ENCODE assay signal across 1 cellular context in the genomic region with DNA sequence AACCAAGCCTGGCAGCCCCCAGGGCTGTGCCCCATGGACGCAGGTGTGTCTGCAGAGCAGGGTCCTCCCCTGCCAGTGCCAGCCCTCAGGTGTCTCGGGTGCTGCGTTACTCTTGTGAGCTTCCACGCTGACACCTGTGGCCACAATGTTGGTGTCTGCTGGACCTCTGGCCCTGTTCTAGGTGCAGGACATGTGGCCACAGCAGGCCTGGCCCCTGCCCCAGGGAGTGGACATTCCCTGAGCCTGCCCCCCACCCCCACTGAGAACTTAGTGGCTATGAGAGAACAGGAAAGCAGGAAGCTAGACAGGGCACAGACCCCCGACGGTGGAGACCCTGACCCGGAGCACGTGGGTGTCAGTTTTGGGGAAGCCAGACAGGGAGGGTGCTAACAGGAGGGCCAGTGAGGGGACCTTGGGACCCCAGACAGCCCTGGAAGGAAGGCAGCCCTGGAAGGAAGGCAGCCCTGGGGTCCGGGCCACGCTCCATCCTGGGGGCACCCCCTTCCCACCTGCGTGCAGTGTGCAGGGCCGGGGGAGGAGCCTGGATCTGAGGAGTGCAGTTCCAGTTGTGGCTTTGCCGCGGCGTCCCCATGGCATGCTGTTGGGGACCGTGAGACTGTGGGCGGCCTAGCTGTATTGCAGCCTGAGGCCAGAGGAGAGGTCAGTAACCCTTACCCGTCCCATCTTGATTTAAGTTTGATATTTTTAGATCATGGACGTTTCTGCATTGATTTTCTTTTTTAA.
A peak's percentile ranks its signal among the peaks of the same experiment; 100 is the strongest.
TF ChIP-seq lines count a peak whose summit lies in the region.

No MANE protein-coding gene starts in this region.

TF ChIP-seq in HepG2, 621 proteins besides CTCF, POLR2A, EP300 and RAD21 (continued from another document and continues in another):
- TF ChIP-seq, protein P1, sequence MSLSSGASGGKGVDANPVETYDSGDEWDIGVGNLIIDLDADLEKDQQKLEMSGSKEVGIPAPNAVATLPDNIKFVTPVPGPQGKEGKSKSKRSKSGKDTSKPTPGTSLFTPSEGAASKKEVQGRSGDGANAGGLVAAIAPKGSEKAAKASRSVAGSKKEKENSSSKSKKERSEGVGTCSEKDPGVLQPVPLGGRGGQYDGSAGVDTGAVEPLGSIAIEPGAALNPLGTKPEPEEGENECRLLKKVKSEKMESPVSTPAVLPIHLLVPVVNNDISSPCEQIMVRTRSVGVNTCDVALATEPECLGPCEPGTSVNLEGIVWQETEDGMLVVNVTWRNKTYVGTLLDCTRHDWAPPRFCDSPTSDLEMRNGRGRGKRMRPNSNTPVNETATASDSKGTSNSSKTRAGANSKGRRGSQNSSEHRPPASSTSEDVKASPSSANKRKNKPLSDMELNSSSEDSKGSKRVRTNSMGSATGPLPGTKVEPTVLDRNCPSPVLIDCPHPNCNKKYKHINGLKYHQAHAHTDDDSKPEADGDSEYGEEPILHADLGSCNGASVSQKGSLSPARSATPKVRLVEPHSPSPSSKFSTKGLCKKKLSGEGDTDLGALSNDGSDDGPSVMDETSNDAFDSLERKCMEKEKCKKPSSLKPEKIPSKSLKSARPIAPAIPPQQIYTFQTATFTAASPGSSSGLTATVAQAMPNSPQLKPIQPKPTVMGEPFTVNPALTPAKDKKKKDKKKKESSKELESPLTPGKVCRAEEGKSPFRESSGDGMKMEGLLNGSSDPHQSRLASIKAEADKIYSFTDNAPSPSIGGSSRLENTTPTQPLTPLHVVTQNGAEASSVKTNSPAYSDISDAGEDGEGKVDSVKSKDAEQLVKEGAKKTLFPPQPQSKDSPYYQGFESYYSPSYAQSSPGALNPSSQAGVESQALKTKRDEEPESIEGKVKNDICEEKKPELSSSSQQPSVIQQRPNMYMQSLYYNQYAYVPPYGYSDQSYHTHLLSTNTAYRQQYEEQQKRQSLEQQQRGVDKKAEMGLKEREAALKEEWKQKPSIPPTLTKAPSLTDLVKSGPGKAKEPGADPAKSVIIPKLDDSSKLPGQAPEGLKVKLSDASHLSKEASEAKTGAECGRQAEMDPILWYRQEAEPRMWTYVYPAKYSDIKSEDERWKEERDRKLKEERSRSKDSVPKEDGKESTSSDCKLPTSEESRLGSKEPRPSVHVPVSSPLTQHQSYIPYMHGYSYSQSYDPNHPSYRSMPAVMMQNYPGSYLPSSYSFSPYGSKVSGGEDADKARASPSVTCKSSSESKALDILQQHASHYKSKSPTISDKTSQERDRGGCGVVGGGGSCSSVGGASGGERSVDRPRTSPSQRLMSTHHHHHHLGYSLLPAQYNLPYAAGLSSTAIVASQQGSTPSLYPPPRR (CRISPR knock-in tag; IDR thresholded peaks at IDR 0.05; ENCODE audit: borderline replicate concordance), result peak; percentile 40; the same call in 1 of the 2 replicates
- 0 out of 2 replicates have a peak, but pooled peaks have one; percentile 9 for TF ChIP-seq ZNF260 (CRISPR knock-in tag; IDR thresholded peaks at IDR 0.05; ENCODE audit: borderline replicate concordance, low read depth)
- TF ChIP-seq, protein P2, sequence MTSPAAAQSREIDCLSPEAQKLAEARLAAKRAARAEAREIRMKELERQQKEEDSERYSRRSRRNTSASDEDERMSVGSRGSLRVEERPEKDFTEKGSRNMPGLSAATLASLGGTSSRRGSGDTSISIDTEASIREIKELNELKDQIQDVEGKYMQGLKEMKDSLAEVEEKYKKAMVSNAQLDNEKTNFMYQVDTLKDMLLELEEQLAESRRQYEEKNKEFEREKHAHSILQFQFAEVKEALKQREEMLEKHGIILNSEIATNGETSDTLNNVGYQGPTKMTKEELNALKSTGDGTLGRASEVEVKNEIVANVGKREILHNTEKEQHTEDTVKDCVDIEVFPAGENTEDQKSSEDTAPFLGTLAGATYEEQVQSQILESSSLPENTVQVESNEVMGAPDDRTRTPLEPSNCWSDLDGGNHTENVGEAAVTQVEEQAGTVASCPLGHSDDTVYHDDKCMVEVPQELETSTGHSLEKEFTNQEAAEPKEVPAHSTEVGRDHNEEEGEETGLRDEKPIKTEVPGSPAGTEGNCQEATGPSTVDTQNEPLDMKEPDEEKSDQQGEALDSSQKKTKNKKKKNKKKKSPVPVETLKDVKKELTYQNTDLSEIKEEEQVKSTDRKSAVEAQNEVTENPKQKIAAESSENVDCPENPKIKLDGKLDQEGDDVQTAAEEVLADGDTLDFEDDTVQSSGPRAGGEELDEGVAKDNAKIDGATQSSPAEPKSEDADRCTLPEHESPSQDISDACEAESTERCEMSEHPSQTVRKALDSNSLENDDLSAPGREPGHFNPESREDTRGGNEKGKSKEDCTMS (CRISPR knock-in tag; conservative IDR thresholded peaks at IDR 0.05), result no peak
- TF ChIP-seq CHD4 (IDR thresholded peaks at IDR 0.05; ENCODE audit: borderline replicate concordance, low read length), result no peak
- peak; percentile 41; the same call in 1 of the 2 replicates for TF ChIP-seq ZFY (CRISPR knock-in tag; IDR thresholded peaks at IDR 0.05)
- no peak for TF ChIP-seq RNF2 (conservative IDR thresholded peaks at IDR 0.05; ENCODE audit: low read depth)
- TF ChIP-seq ZNF775 (CRISPR knock-in tag; IDR thresholded peaks at IDR 0.05; ENCODE audit: borderline replicate concordance), result 0 out of 2 replicates have a peak, but pooled peaks have one; percentile 13
- no peak for TF ChIP-seq HNRNPL (IDR thresholded peaks at IDR 0.05; ENCODE audit: low read depth, low read length)
- TF ChIP-seq, protein P3, sequence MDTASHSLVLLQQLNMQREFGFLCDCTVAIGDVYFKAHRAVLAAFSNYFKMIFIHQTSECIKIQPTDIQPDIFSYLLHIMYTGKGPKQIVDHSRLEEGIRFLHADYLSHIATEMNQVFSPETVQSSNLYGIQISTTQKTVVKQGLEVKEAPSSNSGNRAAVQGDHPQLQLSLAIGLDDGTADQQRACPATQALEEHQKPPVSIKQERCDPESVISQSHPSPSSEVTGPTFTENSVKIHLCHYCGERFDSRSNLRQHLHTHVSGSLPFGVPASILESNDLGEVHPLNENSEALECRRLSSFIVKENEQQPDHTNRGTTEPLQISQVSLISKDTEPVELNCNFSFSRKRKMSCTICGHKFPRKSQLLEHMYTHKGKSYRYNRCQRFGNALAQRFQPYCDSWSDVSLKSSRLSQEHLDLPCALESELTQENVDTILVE (CRISPR knock-in tag; IDR thresholded peaks at IDR 0.05), result no peak
- TF ChIP-seq ZNF30 (CRISPR knock-in tag; IDR thresholded peaks at IDR 0.05), result no peak
- peak; percentile 76 for TF ChIP-seq ZNF777 (CRISPR knock-in tag; IDR thresholded peaks at IDR 0.05)
- no peak for TF ChIP-seq ZNF749 (CRISPR knock-in tag; IDR thresholded peaks at IDR 0.05; ENCODE audit: borderline replicate concordance)
- no peak for TF ChIP-seq ZNF772 (CRISPR knock-in tag; IDR thresholded peaks at IDR 0.05)
- TF ChIP-seq PAWR (CRISPR knock-in tag; IDR thresholded peaks at IDR 0.05; ENCODE audit: borderline replicate concordance), result no peak
- no peak for TF ChIP-seq ZNF331 (CRISPR knock-in tag; IDR thresholded peaks at IDR 0.05)
- no peak for TF ChIP-seq BHLHE40 (IDR thresholded peaks at IDR 0.05; ENCODE audit: low read length)
- TF ChIP-seq, protein P4, sequence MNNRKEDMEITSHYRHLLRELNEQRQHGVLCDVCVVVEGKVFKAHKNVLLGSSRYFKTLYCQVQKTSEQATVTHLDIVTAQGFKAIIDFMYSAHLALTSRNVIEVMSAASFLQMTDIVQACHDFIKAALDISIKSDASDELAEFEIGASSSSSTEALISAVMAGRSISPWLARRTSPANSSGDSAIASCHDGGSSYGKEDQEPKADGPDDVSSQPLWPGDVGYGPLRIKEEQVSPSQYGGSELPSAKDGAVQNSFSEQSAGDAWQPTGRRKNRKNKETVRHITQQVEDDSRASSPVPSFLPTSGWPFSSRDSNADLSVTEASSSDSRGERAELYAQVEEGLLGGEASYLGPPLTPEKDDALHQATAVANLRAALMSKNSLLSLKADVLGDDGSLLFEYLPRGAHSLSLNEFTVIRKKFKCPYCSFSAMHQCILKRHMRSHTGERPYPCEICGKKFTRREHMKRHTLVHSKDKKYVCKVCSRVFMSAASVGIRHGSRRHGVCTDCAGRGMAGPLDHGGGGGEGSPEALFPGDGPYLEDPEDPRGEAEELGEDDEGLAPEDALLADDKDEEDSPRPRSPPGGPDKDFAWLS (CRISPR knock-in tag; IDR thresholded peaks at IDR 0.05; ENCODE audit: borderline replicate concordance), result 0 out of 2 replicates have a peak, but pooled peaks have one; percentile 60
- no peak for TF ChIP-seq EZH2 (conservative IDR thresholded peaks at IDR 0.05; ENCODE audit: low read depth, low read length)
- no peak for TF ChIP-seq JUND (CRISPR knock-in tag; IDR thresholded peaks at IDR 0.05)
- no peak for TF ChIP-seq IRF2 (CRISPR knock-in tag; IDR thresholded peaks at IDR 0.05)
- no peak for TF ChIP-seq ZNF337 (CRISPR knock-in tag; IDR thresholded peaks at IDR 0.05; ENCODE audit: borderline replicate concordance, low read depth)
- no peak for TF ChIP-seq SNRNP70 (IDR thresholded peaks at IDR 0.05; ENCODE audit: low read depth, low read length)
- no peak for TF ChIP-seq HHEX (CRISPR knock-in tag; IDR thresholded peaks at IDR 0.05)
- no peak for TF ChIP-seq ZNF615 (CRISPR knock-in tag; IDR thresholded peaks at IDR 0.05; ENCODE audit: borderline replicate concordance)
- TF ChIP-seq ZNF343 (CRISPR knock-in tag; IDR thresholded peaks at IDR 0.05), result peak; percentile 74; the same call in 1 of the 2 replicates
- peak; percentile 67; the same call in 1 of the 2 replicates for TF ChIP-seq EED (CRISPR knock-in tag; IDR thresholded peaks at IDR 0.05)
- TF ChIP-seq, protein P5, sequence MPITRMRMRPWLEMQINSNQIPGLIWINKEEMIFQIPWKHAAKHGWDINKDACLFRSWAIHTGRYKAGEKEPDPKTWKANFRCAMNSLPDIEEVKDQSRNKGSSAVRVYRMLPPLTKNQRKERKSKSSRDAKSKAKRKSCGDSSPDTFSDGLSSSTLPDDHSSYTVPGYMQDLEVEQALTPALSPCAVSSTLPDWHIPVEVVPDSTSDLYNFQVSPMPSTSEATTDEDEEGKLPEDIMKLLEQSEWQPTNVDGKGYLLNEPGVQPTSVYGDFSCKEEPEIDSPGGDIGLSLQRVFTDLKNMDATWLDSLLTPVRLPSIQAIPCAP (CRISPR knock-in tag; IDR thresholded peaks at IDR 0.05; ENCODE audit: low read depth), result no peak
- no peak for TF ChIP-seq ZFAT (CRISPR knock-in tag; conservative IDR thresholded peaks at IDR 0.05)
- peak; percentile 36; the same call in 1 of the 2 replicates for TF ChIP-seq TAF1 (CRISPR knock-in tag; IDR thresholded peaks at IDR 0.05)
- TF ChIP-seq PRMT3 (CRISPR knock-in tag; IDR thresholded peaks at IDR 0.05; ENCODE audit: borderline replicate concordance, low read depth), result no peak
- TF ChIP-seq NR2F1 (CRISPR knock-in tag; IDR thresholded peaks at IDR 0.05), result no peak
- TF ChIP-seq, protein P6, sequence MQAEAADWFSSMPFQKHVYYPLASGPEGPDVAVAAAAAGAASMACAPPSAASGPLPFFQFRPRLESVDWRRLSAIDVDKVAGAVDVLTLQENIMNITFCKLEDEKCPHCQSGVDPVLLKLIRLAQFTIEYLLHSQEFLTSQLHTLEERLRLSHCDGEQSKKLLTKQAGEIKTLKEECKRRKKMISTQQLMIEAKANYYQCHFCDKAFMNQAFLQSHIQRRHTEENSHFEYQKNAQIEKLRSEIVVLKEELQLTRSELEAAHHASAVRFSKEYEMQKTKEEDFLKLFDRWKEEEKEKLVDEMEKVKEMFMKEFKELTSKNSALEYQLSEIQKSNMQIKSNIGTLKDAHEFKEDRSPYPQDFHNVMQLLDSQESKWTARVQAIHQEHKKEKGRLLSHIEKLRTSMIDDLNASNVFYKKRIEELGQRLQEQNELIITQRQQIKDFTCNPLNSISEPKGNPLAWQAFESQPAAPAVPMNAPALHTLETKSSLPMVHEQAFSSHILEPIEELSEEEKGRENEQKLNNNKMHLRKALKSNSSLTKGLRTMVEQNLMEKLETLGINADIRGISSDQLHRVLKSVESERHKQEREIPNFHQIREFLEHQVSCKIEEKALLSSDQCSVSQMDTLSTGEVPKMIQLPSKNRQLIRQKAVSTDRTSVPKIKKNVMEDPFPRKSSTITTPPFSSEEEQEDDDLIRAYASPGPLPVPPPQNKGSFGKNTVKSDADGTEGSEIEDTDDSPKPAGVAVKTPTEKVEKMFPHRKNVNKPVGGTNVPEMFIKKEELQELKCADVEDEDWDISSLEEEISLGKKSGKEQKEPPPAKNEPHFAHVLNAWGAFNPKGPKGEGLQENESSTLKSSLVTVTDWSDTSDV (CRISPR knock-in tag; IDR thresholded peaks at IDR 0.05), result no peak
- 0 out of 2 replicates have a peak, but pooled peaks have one; percentile 12 for TF ChIP-seq GTF3A (CRISPR knock-in tag; conservative IDR thresholded peaks at IDR 0.05)
- TF ChIP-seq AGO2 (optimal IDR thresholded peaks at IDR 0.05; ENCODE audit: low read depth, low read length), result no peak
- no peak for TF ChIP-seq YY1 (IDR thresholded peaks at IDR 0.05; ENCODE audit: insufficient read depth, insufficient replicate concordance, low read depth, low read length)
- 0 out of 2 replicates have a peak, but pooled peaks have one; percentile 34 for TF ChIP-seq ZNF782 (CRISPR knock-in tag; IDR thresholded peaks at IDR 0.05; ENCODE audit: borderline replicate concordance)
- no peak for TF ChIP-seq MBNL3 (CRISPR knock-in tag; conservative IDR thresholded peaks at IDR 0.05)
- TF ChIP-seq KAT2B (IDR thresholded peaks at IDR 0.05; ENCODE audit: borderline replicate concordance, low read depth, low read length), result no peak
- TF ChIP-seq, protein P7, sequence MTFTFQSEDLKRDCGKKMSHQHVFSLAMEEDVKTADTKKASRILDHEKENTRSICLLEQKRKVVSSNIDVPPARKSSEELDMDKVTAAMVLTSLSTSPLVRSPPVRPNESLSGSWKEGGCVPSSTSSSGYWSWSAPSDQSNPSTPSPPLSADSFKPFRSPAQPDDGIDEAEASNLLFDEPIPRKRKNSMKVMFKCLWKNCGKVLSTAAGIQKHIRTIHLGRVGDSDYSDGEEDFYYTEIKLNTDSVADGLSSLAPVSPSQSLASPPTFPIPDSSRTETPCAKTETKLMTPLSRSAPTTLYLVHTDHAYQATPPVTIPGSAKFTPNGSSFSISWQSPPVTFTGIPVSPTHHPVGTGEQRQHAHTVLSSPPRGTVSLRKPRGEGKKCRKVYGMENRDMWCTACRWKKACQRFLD (CRISPR knock-in tag; IDR thresholded peaks at IDR 0.05; ENCODE audit: borderline replicate concordance), result 0 out of 2 replicates have a peak, but pooled peaks have one; percentile 58
- no peak for TF ChIP-seq NFIB (CRISPR knock-in tag; IDR thresholded peaks at IDR 0.05; ENCODE audit: borderline replicate concordance)
- no peak for TF ChIP-seq CCDC6 (CRISPR knock-in tag; IDR thresholded peaks at IDR 0.05)
- 0 out of 2 replicates have a peak, but pooled peaks have one; percentile 12 for TF ChIP-seq ZIK1 (CRISPR knock-in tag; IDR thresholded peaks at IDR 0.05; ENCODE audit: borderline replicate concordance, low read depth)
- TF ChIP-seq SNAI1 (CRISPR knock-in tag; IDR thresholded peaks at IDR 0.05; ENCODE audit: borderline replicate concordance), result no peak
- TF ChIP-seq RARG (CRISPR knock-in tag; IDR thresholded peaks at IDR 0.05; ENCODE audit: low read depth), result no peak
- no peak for TF ChIP-seq TOE1 (CRISPR knock-in tag; IDR thresholded peaks at IDR 0.05)
- TF ChIP-seq SP140L (CRISPR knock-in tag; IDR thresholded peaks at IDR 0.05; ENCODE audit: borderline replicate concordance), result no peak
- TF ChIP-seq SALL2 (CRISPR knock-in tag; IDR thresholded peaks at IDR 0.05), result no peak
- no peak for TF ChIP-seq ESRRA (CRISPR knock-in tag; IDR thresholded peaks at IDR 0.05; ENCODE audit: low read depth)
- no peak for TF ChIP-seq ZNF441 (CRISPR knock-in tag; IDR thresholded peaks at IDR 0.05; ENCODE audit: borderline replicate concordance)
